In genomic region chr17:76533640-76534359, GRCh38 we compare ENCODE assay signal across 4 cellular contexts. TPM values are rescaled to one million over a fixed set of nuclear protein-coding genes. Genes with fewer than 3 reads are reported as not detected.
"Had no signal": no experiment of that assay in that cellular context is flagged by ENCODE, and none has a peak within 500 bp of the region (broad histone marks: within the 10 kb centered on the region; RNA-seq: fewer than 3 reads in every experiment).

No MANE protein-coding gene starts in this region.

RNA-seq across cellular contexts. Expression of gene CYGB, which starts 3.7 kb away (rescaled TPM):
- total RNA-seq: naive thymus-derived CD4-positive, alpha-beta T cell had no signal

RNA-seq across cellular contexts. Expression of gene PRCD, which starts 6.0 kb away (rescaled TPM):
- total RNA-seq: myocyte; naive thymus-derived CD4-positive, alpha-beta T cell had no signal

RNA-seq across cellular contexts. Expression of gene ST6GALNAC2, which starts 51.9 kb away (rescaled TPM):
- total RNA-seq: occipital lobe, temporal lobe had no signal
- polyA plus RNA-seq: naive thymus-derived CD4-positive, alpha-beta T cell had no signal
